20 cellular contexts compared by ENCODE assay signal in genomic region chr1:235299514-235299858, GRCh38. TPM values are rescaled to one million over a fixed set of nuclear protein-coding genes. Genes with fewer than 3 reads are reported as not detected.
DNase-seq lines count a peak whose midpoint lies in the region; ATAC-seq and TF ChIP-seq lines count a peak whose summit lies in the region.
"Had no signal": no experiment of that assay in that cellular context is flagged by ENCODE, and none has a peak within 500 bp of the region (broad histone marks: within the 10 kb centered on the region; RNA-seq: fewer than 3 reads in every experiment).

No MANE protein-coding gene starts in this region.

- CTCF ChIA-PET in T-cell (lab: Charles Lee), result interaction anchor here in 1 of 2 donors (0.6 kb wide), 1 partner anchor 23 kb away, joined by 3 read pairs; no protein-coding TSS in a partner anchor

- H3K4me3 ChIP-seq in suprapubic skin, result no peak overlapping the region
- H3K4me3 ChIP-seq: neural progenitor cell, smooth muscle cell, thoracic aorta had no signal

- 63% methylated on average over 2 of the region's 2 CpGs for WGBS in suprapubic skin

- no peaks in the 10 kb centered on the region for H3K9me3 Mint-ChIP-seq in activated naive CD4-positive, alpha-beta T cell treated with anti-CD3 and anti-CD28 coated beads, Interleukin-2, amount 50 U/mL, for 24 hours
- H3K9me3 Mint-ChIP-seq in T-cell, result no peaks in the 10 kb centered on the region
- H3K9me3 Mint-ChIP-seq in glutamatergic neuron (ENCODE audit: unreplicated experiment), result no peaks in the 10 kb centered on the region

- H3K27ac ChIP-seq in suprapubic skin, result no peak overlapping the region
- H3K27ac ChIP-seq: neural progenitor cell, thoracic aorta had no signal

- no peaks in the 10 kb centered on the region for H3K27me3 Mint-ChIP-seq in activated naive CD4-positive, alpha-beta T cell treated with anti-CD3 and anti-CD28 coated beads, Interleukin-2, amount 50 U/mL, for 24 hours
- H3K27me3 Mint-ChIP-seq in T-cell (no peaks in the 10 kb centered on the region), glutamatergic neuron (ENCODE audit: unreplicated experiment) (peaks cover 2% of the 10 kb centered on the region)

- no peaks in the 10 kb centered on the region for H3K36me3 Mint-ChIP-seq in activated naive CD4-positive, alpha-beta T cell treated with anti-CD3 and anti-CD28 coated beads, Interleukin-2, amount 50 U/mL, for 24 hours
- H3K36me3 Mint-ChIP-seq in T-cell (peaks cover 4% of the 10 kb centered on the region), glutamatergic neuron (ENCODE audit: unreplicated experiment) (no peaks in the 10 kb centered on the region)

- peaks cover 73% of the 10 kb centered on the region for H3K4me1 Mint-ChIP-seq in activated naive CD4-positive, alpha-beta T cell treated with anti-CD3 and anti-CD28 coated beads, Interleukin-2, amount 50 U/mL, for 24 hours
- H3K4me1 Mint-ChIP-seq in T-cell (peaks cover 70 to 73% (median 71%) of the 10 kb centered on the region in 3 donors), glutamatergic neuron (ENCODE audit: low read depth, unreplicated experiment) (no peaks in the 10 kb centered on the region)
- H3K4me1 Mint-ChIP-seq: neural progenitor cell had no signal

- no peak for DNase-seq in activated naive CD4-positive, alpha-beta T cell treated with anti-CD3 and anti-CD28 coated beads, Interleukin-2, amount 50 U/mL, for 16 hours
- DNase-seq in T-cell, result no peak
- DNase-seq in glutamatergic neuron, result no peak
- DNase-seq in suprapubic skin (ENCODE audit: low spot score in 2 of 2), result no peak
- DNase-seq in SW480 (ENCODE audit: low spot score), result no peak
- DNase-seq: aorta; COR-L47; effector CD4-positive, alpha-beta T cell; NCI-H2107; NCI-H510A; RPMI8226; stimulated activated CD8-positive, alpha-beta memory T cell treated with anti-CD3 and anti-CD28 coated beads, Interleukin-4, amount 100 ng/mL, for 48 hours had no signal

- peak overlapping the region; percentile 42 for H3K4me3 Mint-ChIP-seq in activated naive CD4-positive, alpha-beta T cell treated with anti-CD3 and anti-CD28 coated beads, Interleukin-2, amount 50 U/mL, for 24 hours
- H3K4me3 Mint-ChIP-seq in T-cell (peak overlapping the region; percentile 11 to 59 (median 53)), glutamatergic neuron (ENCODE audit: unreplicated experiment) (no peak overlapping the region)
- H3K4me3 Mint-ChIP-seq: mesothelial cell of epicardium, neural progenitor cell had no signal

- H3K27me3 ChIP-seq in suprapubic skin, result no peaks in the 10 kb centered on the region
- H3K27me3 ChIP-seq: neural progenitor cell had no signal

- no peak for TF ChIP-seq CTCF in glutamatergic neuron (IDR thresholded peaks at IDR 0.05; ENCODE audit: partially characterized antibody, unreplicated experiment)
- TF ChIP-seq CTCF in suprapubic skin (IDR thresholded peaks at IDR 0.05), result no peak

- H3K36me3 ChIP-seq in suprapubic skin, result no peaks in the 10 kb centered on the region
- H3K36me3 ChIP-seq: thoracic aorta had no signal

- H3K4me1 ChIP-seq in suprapubic skin, result peaks cover 25% of the 10 kb centered on the region
- H3K4me1 ChIP-seq: neural progenitor cell had no signal

- H3K27ac Mint-ChIP-seq in activated naive CD4-positive, alpha-beta T cell treated with anti-CD3 and anti-CD28 coated beads, Interleukin-2, amount 50 U/mL, for 24 hours, result peak overlapping the region; percentile 91
- peak overlapping the region; percentile 74 for H3K27ac Mint-ChIP-seq in T-cell
- peak overlapping the region; percentile 43 for H3K27ac Mint-ChIP-seq in glutamatergic neuron (ENCODE audit: unreplicated experiment)
- H3K27ac Mint-ChIP-seq: mesothelial cell of epicardium, neural progenitor cell had no signal

- POLR2A ChIA-PET in T-cell (lab: Charles Lee), result interaction anchor here (0.6 to 1.5 kb wide), 6 partner anchors 8 to 163 kb away, joined by 3 to 7 read pairs (median 3); no protein-coding TSS in a partner anchor

- no peaks in the 10 kb centered on the region for H3K9me3 ChIP-seq in suprapubic skin
- H3K9me3 ChIP-seq: thoracic aorta had no signal

- ATAC-seq in T-cell (replicated peaks in 1 of 4), result no peak
- no peak for ATAC-seq in GM21786 (IDR thresholded peaks at IDR 0.05; ENCODE audit: unreplicated experiment)
- ATAC-seq in GM19397 (IDR thresholded peaks at IDR 0.05; ENCODE audit: unreplicated experiment), result no peak
- ATAC-seq: SK-N-SH treated with all-trans-retinoic acid at 6 μM for 48 hours had no signal

- no peak for TF ChIP-seq POLR2A in suprapubic skin (IDR thresholded peaks at IDR 0.05)

- TF ChIP-seq EP300 in suprapubic skin (IDR thresholded peaks at IDR 0.05), result no peak

RNA-seq across cellular contexts. Expression of gene ARID4B, which starts 28.5 kb away (rescaled TPM):
- total RNA-seq in T-cell (100 to 1,000 TPM in 2 of 5 donors, 10 to 100 TPM in 3; 70.4 to 151 (median 79.1) TPM), glutamatergic neuron (ENCODE audit: unreplicated experiment) (65.9 TPM), suprapubic skin (10 to 100 TPM; 21.4 to 62.7 (median 31.8) TPM)

RNA-seq across cellular contexts. Expression of gene GGPS1, which starts 28.9 kb away (rescaled TPM):
- total RNA-seq in T-cell, result 10 to 100 TPM; 32.2 to 44.0 (median 39.8) TPM
- 53.0 TPM for total RNA-seq in glutamatergic neuron (ENCODE audit: unreplicated experiment)
- 10 to 100 TPM; 18.9 to 26.5 (median 21.4) TPM for total RNA-seq in suprapubic skin
